In the genomic region with DNA sequence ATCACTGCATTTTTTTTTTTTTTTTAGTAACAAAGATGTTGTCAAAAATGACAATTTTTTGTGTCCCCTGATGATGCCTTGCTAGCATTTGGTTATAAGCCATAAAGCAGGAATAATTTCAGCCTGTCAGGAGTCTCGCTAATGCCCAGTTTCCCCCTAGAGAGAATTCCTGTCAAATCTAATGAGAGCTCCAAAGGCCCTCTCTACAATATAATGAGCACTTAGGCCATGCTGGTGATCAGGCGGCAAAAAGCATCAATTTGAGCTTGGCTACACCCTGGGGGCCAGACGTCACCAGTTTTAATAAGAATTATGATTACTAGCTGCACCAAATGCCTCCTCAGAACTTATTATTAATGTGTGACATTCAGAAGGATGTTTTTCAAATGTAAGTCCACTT, we compare ENCODE assay signal across 23 cellular contexts. TPM values are rescaled to one million over a fixed set of nuclear protein-coding genes. Genes with fewer than 3 reads are reported as not detected.
A peak's percentile ranks its signal among the peaks of the same experiment; 100 is the strongest.
DNase-seq lines count a peak whose midpoint lies in the region; ATAC-seq and TF ChIP-seq lines count a peak whose summit lies in the region.
"Had no signal": no experiment of that assay in that cellular context is flagged by ENCODE, and none has a peak within 500 bp of the region (broad histone marks: within the 10 kb centered on the region; RNA-seq: fewer than 3 reads in every experiment).

No MANE protein-coding gene starts in this region.

- H3K27me3 ChIP-seq in ascending aorta (no peaks in the 10 kb centered on the region), lower lobe of right lung (ENCODE audit: low read depth) (no peaks in the 10 kb centered on the region), thoracic aorta (replicated peaks; ENCODE audit: insufficient read depth) (no peaks in the 10 kb centered on the region), body of pancreas (no peaks in the 10 kb centered on the region)
- H3K27me3 ChIP-seq: adrenal gland, tibial nerve had no signal

- intact Hi-C loops in ascending aorta (cut with DNase I) (loop anchor here (10.0 kb wide), 1 partner anchor 308 kb away; no protein-coding TSS in a partner anchor), lower lobe of right lung (cut with DNase I) (no loop called here), body of pancreas (cut with DNase I) (no loop called here)

- WGBS in body of pancreas, 2 donors: 76 to 85% methylated on average over 3 of the region's 3 CpGs

- ATAC-seq in lower lobe of right lung (no peak), thoracic aorta (ENCODE audit: insufficient number of reproducible peaks, low FRiP score, low read depth) (no peak), body of pancreas (no peak)
- ATAC-seq: K562; sciatic nerve; stimulated activated memory B cell treated with anti-CD40 and anti-IgM and Interleukin-4, amounts not matched to agents 10 μg/mL and 1 μg/mL and 100 μg/mL, for 72 hours had no signal

- H3K9me3 ChIP-seq in ascending aorta (no peaks in the 10 kb centered on the region), lower lobe of right lung (no peaks in the 10 kb centered on the region), thoracic aorta (no peaks in the 10 kb centered on the region), body of pancreas (no peaks in the 10 kb centered on the region)
- H3K9me3 ChIP-seq: adrenal gland, tibial nerve had no signal

- H3K27ac ChIP-seq in ascending aorta (no peak overlapping the region), lower lobe of right lung (no peak overlapping the region), thoracic aorta (no peak overlapping the region), body of pancreas (no peak overlapping the region)
- H3K27ac ChIP-seq: SK-N-MC had no signal

- DNase-seq in NCI-H2081 (lab: John Stamatoyannopoulos, UW): peak; percentile 20 to 75
- DNase-seq in NCI-H2081 treated with DMSO at 0.1 percent for 48 hours (lab: John Stamatoyannopoulos, UW): no peak
- no peak for DNase-seq in ascending aorta (ENCODE audit: low spot score in 2 of 2)
- no peak for DNase-seq in lower lobe of right lung
- no peak for DNase-seq in thoracic aorta (ENCODE audit: low spot score)
- DNase-seq in body of pancreas: no peak
- DNase-seq in GM13977 (ENCODE audit: low spot score): no peak
- DNase-seq in erythroblast (lab: John Stamatoyannopoulos, UW): no peak
- DNase-seq: 8988T; activated CD4-positive, alpha-beta T cell treated with anti-CD3 and anti-CD28 coated beads, Interleukin-2, amount 50 U/mL, for 48 hours; activated gamma-delta T cell; C1 segment of cervical spinal cord; effector memory CD4-positive, alpha-beta T cell; GDM1; hippocampal formation; NCI-H2029 treated with DMSO at 0.1 percent for 48 hours; NCI-H774 had no signal

- in situ Hi-C loops in GM13977 (cut with MboI; ENCODE audit: low pct_unique_long_range_greater_than_20kb, low sequenced_read_pairs, unreplicated experiment): no loop called here

- H3K4me3 ChIP-seq in ascending aorta (peak overlapping the region; percentile 24 to 83), lower lobe of right lung (peak overlapping the region; percentile 24), thoracic aorta (peak overlapping the region; percentile 61), body of pancreas (no peak overlapping the region)
- H3K4me3 ChIP-seq: adrenal gland, K562, SK-N-MC had no signal

- TF ChIP-seq POLR2A in body of pancreas (IDR thresholded peaks at IDR 0.05) (no peak), erythroblast (IDR thresholded peaks at IDR 0.05; ENCODE audit: low read length) (no peak)

- peaks cover 0 to 31% of the 10 kb centered on the region in 2 donors for H3K4me1 ChIP-seq in ascending aorta
- peaks cover 44% of the 10 kb centered on the region for H3K4me1 ChIP-seq in lower lobe of right lung
- H3K4me1 ChIP-seq in thoracic aorta (ENCODE audit: control insufficient read depth in 1 of 2, low read depth in 2 of 2): peaks cover 20 to 63% of the 10 kb centered on the region in 2 donors
- peaks cover 49% of the 10 kb centered on the region for H3K4me1 ChIP-seq in body of pancreas

- H3K36me3 ChIP-seq in ascending aorta: peaks cover 7 to 14% of the 10 kb centered on the region in 2 donors
- H3K36me3 ChIP-seq in lower lobe of right lung: peaks cover 8% of the 10 kb centered on the region
- H3K36me3 ChIP-seq in thoracic aorta: no peaks in the 10 kb centered on the region
- peaks cover 0 to 3% of the 10 kb centered on the region in 2 donors for H3K36me3 ChIP-seq in body of pancreas (replicated peaks in 1 of 2; ENCODE audit: insufficient read depth in 1 of 2, low read depth in 2 of 2)
- H3K36me3 ChIP-seq: adrenal gland had no signal

- TF ChIP-seq CTCF in ascending aorta (IDR thresholded peaks at IDR 0.05): no peak
- no peak for TF ChIP-seq CTCF in lower lobe of right lung (IDR thresholded peaks at IDR 0.05)
- TF ChIP-seq CTCF in thoracic aorta (IDR thresholded peaks at IDR 0.05): no peak
- TF ChIP-seq CTCF in body of pancreas (IDR thresholded peaks at IDR 0.05): no peak
- no peak for TF ChIP-seq CTCF in GM13977 (IDR thresholded peaks at IDR 0.05; ENCODE audit: extremely low read depth, insufficient read depth, missing control alignments)

RNA-seq across cellular contexts. Expression of a gene that starts 6.1 kb away (rescaled TPM):
- total RNA-seq in ascending aorta: 58.5 TPM
- total RNA-seq in lower lobe of right lung: 17.9 TPM
- total RNA-seq in thoracic aorta: 10 to 100 TPM; 69.7 to 74.1 TPM
- 10 to 100 TPM; 49.5 to 58.3 TPM for total RNA-seq in body of pancreas

Comparison
In these comparisons a context has a peak if more than half of its experiments do, and no peak if none do; other contexts are left out.
1. DNase-seq: peak in NCI-H2081 (2 of 2); none in NCI-H2081 treated with DMSO at 0.1 percent for 48 hours (single experiment), ascending aorta (0 of 2), lower lobe of right lung (single experiment), thoracic aorta (single experiment), body of pancreas (0 of 4), GM13977 (single experiment) and erythroblast (0 of 2).
2. H3K4me3 ChIP-seq: peak in ascending aorta (2 of 2), lower lobe of right lung (single experiment) and thoracic aorta (single experiment); none in body of pancreas (0 of 2).